Comparison of ENCODE assay signal across 8 cellular contexts in the genomic region with DNA sequence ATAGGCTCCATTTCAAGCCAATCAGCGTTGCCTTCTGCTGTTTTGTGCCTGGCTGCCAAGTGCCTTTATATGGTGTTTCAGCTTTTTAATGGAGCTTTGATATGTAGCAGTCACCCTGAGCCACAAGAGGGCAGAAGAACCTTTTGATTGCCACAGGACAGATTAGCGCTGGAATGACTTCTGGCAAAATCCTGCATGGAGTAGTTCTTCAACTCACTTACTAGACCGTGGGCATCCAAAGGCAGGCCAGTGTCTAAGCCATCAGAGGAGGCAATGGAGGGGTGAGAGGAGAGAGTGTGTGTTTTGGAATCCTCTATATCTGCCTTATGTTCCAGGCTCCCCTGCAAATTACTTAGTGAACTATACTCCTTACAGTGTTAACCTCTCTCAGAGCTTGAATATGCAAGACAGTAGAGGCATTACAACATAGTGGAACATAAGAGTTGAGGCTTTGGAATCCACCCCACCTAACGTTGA. TPM values are rescaled to one million over a fixed set of nuclear protein-coding genes. Genes with fewer than 3 reads are reported as not detected.
DNase-seq lines count a peak whose midpoint lies in the region; ATAC-seq and TF ChIP-seq lines count a peak whose summit lies in the region.

No MANE protein-coding gene starts in this region.

- H3K9me3 ChIP-seq in adipocyte (ENCODE audit: control insufficient read depth, low read length) (no peaks in the 10 kb centered on the region), heart right ventricle (no peaks in the 10 kb centered on the region), psoas muscle (no peaks in the 10 kb centered on the region)

- intact Hi-C loops in heart right ventricle (cut with DNase I): loop anchor here (1.0 to 10.0 kb wide), 12 partner anchors 129 to 284 kb away; partner anchors contain the start of gene SLC6A9 (in 2 of the 10)
- intact Hi-C loops in psoas muscle (cut with DNase I): loop anchor here (1.0 to 10.0 kb wide), 5 partner anchors 101 to 274 kb away; partner anchors contain the start of gene SLC6A9 (in 1 of the 2)

- DNase-seq in GM10248 (ENCODE audit: extremely low spot score) (peak; percentile 61), NCI-H128 (lab: John Stamatoyannopoulos, UW; ENCODE audit: unreplicated experiment) (peak; percentile 81), SKM-1 (lab: John Stamatoyannopoulos, UW; ENCODE audit: unreplicated experiment) (peak; percentile 77), adipocyte (ENCODE audit: low read depth) (peak; percentile 97), heart right ventricle (peak in 1 of 2 donors; percentile 80), psoas muscle (peak; percentile 40 to 56)

- H3K36me3 ChIP-seq in adipocyte (ENCODE audit: control insufficient read depth, insufficient read depth, low read length, severe bottlenecking): no peaks in the 10 kb centered on the region
- H3K36me3 ChIP-seq in heart right ventricle: no peaks in the 10 kb centered on the region
- no peaks in the 10 kb centered on the region for H3K36me3 ChIP-seq in psoas muscle (ENCODE audit: insufficient read depth in 1 of 2, low read depth in 1 of 2)

- peak; percentile 86 for TF ChIP-seq CTCF in GM10248 (IDR thresholded peaks at IDR 0.05; ENCODE audit: control extremely low read depth, extremely low read depth, low read depth, missing control alignments)
- TF ChIP-seq CTCF in heart right ventricle (IDR thresholded peaks at IDR 0.05): peak; percentile 57 to 94 (median 84)
- TF ChIP-seq CTCF in psoas muscle (IDR thresholded peaks at IDR 0.05): peak; percentile 86

- H3K9ac ChIP-seq in adipocyte (ENCODE audit: low read length): peak overlapping the region; percentile 13

- CTCF ChIA-PET in GM10248 (lab: Yijun Ruan, JAX): interaction anchor here (0.6 to 13.4 kb wide), 81 partner anchors 10 to 374 kb away, joined by 3 to 526 read pairs (median 5); partner anchors contain the start of genes ARTN, ATP6V0B, DPH2 and IPO13

- no peak overlapping the region for H3K4me3 ChIP-seq in adipocyte (ENCODE audit: low read length)
- H3K4me3 ChIP-seq in heart right ventricle: no peak overlapping the region
- H3K4me3 ChIP-seq in psoas muscle: no peak overlapping the region

- no peak overlapping the region for H3K27ac ChIP-seq in heart right ventricle
- H3K27ac ChIP-seq in psoas muscle: no peak overlapping the region

- POLR2A ChIA-PET in GM10248 (lab: Yijun Ruan, JAX): interaction anchor here (0.7 to 1.5 kb wide), 2 partner anchors 171 to 1307 kb away, joined by 3 to 7 read pairs; partner anchors contain the start of gene PPCS

- H3K27me3 ChIP-seq in adipocyte (replicated peaks; ENCODE audit: control insufficient read depth, insufficient read depth, low read length) (no peaks in the 10 kb centered on the region), heart right ventricle (no peaks in the 10 kb centered on the region), psoas muscle (ENCODE audit: insufficient read depth in 3 of 3, low read length in 2 of 3) (no peaks in the 10 kb centered on the region)

- ATAC-seq in heart right ventricle (peak; percentile 88 to 96 (median 94)), psoas muscle (peak; percentile 88 to 96 (median 92)), HG02885 (IDR thresholded peaks at IDR 0.05; ENCODE audit: poor library complexity, unreplicated experiment) (no peak), HG03159 (IDR thresholded peaks at IDR 0.05; ENCODE audit: unreplicated experiment) (no peak)

- WGBS in heart right ventricle, 2 donors: 0 to 3% methylated on average over 4 of the region's 4 CpGs
- WGBS in psoas muscle, 3 donors: 0 to 4% (median 0%) methylated on average over 4 of the region's 4 CpGs

- peaks cover 17% of the 10 kb centered on the region for H3K4me1 ChIP-seq in adipocyte (ENCODE audit: control insufficient read depth, insufficient read depth, low read length)
- peaks cover 0 to 19% (median 10%) of the 10 kb centered on the region in 9 donors for H3K4me1 ChIP-seq in heart right ventricle
- peaks cover 20% of the 10 kb centered on the region for H3K4me1 ChIP-seq in psoas muscle

RNA-seq across cellular contexts. Expression of gene ST3GAL3, which starts 56.2 kb away (rescaled TPM):
- total RNA-seq in heart right ventricle: 10 to 100 TPM; 27.7 to 39.3 (median 32.2) TPM
- polyA plus RNA-seq in heart right ventricle: 10 to 100 TPM; 14.5 to 27.4 TPM
- 10 to 100 TPM; 34.7 to 53.2 (median 45.0) TPM for total RNA-seq in psoas muscle
- polyA plus RNA-seq in psoas muscle: 10 to 100 TPM; 22.2 to 49.0 (median 44.5) TPM

Comparison
In these comparisons a context has a peak if more than half of its experiments do, and no peak if none do; other contexts are left out.
1. ATAC-seq: peak in heart right ventricle (8 of 8) and psoas muscle (4 of 4); none in HG02885 (single experiment) and HG03159 (single experiment).
2. Peak in every context shown above with its lines, with median percentiles within 50 percentile points of each other: CTCF ChIP-seq.